Comparison of ENCODE assay signal across 27 cellular contexts in genomic region chr18:30121397-30121796, GRCh38.
"Had no signal": no experiment of that assay in that cellular context is flagged by ENCODE, and none has a peak within 500 bp of the region (broad histone marks: within the 10 kb centered on the region; RNA-seq: fewer than 3 reads in every experiment).

No MANE protein-coding gene starts in this region.

- ATAC-seq: natural killer cell; pancreas; psoas muscle; right cardiac atrium; right lobe of liver; stimulated activated effector memory CD8-positive, alpha-beta T cell treated with anti-CD3 and anti-CD28 coated beads, Interleukin-12 subunit alpha, Interleukin-12 subunit beta, amount 100 ng/mL, for 72 hours; stimulated activated naive B cell treated with anti-CD40 and anti-IgM and Interleukin-4, amounts not matched to agents 10 μg/mL and 1 μg/mL and 100 μg/mL, for 72 hours had no signal

- H3K36me3 Mint-ChIP-seq: natural killer cell; neural progenitor cell; stimulated activated effector memory CD8-positive, alpha-beta T cell treated with anti-CD3 and anti-CD28 coated beads, Interleukin-12 subunit alpha, Interleukin-12 subunit beta, amount 100 ng/mL, for 72 hours; stimulated activated naive B cell treated with anti-CD40 and anti-IgM and Interleukin-4, amounts not matched to agents 10 μg/mL and 1 μg/mL and 100 μg/mL, for 72 hours had no signal

- H3K27me3 Mint-ChIP-seq: progenitor cell of endocrine pancreas; stimulated activated naive B cell treated with anti-CD40 and anti-IgM and Interleukin-4, amounts not matched to agents 10 μg/mL and 1 μg/mL and 100 μg/mL, for 72 hours; stimulated activated naive CD8-positive, alpha-beta T cell treated with anti-CD3 and anti-CD28 coated beads, Interleukin-15, Interleukin-2, amounts not matched to agents 100 ng/mL and 50 ng/mL, for 24 hours had no signal

- H3K4me3 Mint-ChIP-seq: natural killer cell; nephron; neural progenitor cell; stimulated activated effector memory CD8-positive, alpha-beta T cell treated with anti-CD3 and anti-CD28 coated beads, Interleukin-12 subunit alpha, Interleukin-12 subunit beta, amount 100 ng/mL, for 72 hours; stimulated activated naive B cell treated with anti-CD40 and anti-IgM and Interleukin-4, amounts not matched to agents 10 μg/mL and 1 μg/mL and 100 μg/mL, for 72 hours; stimulated activated naive CD8-positive, alpha-beta T cell treated with anti-CD3 and anti-CD28 coated beads, Interleukin-15, Interleukin-2, amounts not matched to agents 100 ng/mL and 50 ng/mL, for 24 hours had no signal

- H3K27ac Mint-ChIP-seq: natural killer cell; nephron; neural progenitor cell; progenitor cell of endocrine pancreas; stimulated activated effector memory CD8-positive, alpha-beta T cell treated with anti-CD3 and anti-CD28 coated beads, Interleukin-12 subunit alpha, Interleukin-12 subunit beta, amount 100 ng/mL, for 72 hours; stimulated activated naive B cell treated with anti-CD40 and anti-IgM and Interleukin-4, amounts not matched to agents 10 μg/mL and 1 μg/mL and 100 μg/mL, for 72 hours; stimulated activated naive CD8-positive, alpha-beta T cell treated with anti-CD3 and anti-CD28 coated beads, Interleukin-15, Interleukin-2, amounts not matched to agents 100 ng/mL and 50 ng/mL, for 24 hours had no signal

- H3K4me2 ChIP-seq: neural progenitor cell had no signal

- H3K4me3 ChIP-seq: neural progenitor cell, pancreas, psoas muscle, right lobe of liver, sigmoid colon, stomach, thoracic aorta, thyroid gland, tibial nerve, upper lobe of left lung, vagina had no signal

- H3K9me3 ChIP-seq: right lobe of liver, sigmoid colon, thyroid gland, upper lobe of left lung, vagina had no signal

- DNase-seq: natural killer cell; occipital lobe; pancreas; psoas muscle; right cardiac atrium; right lobe of liver; sigmoid colon; small intestine; stimulated activated CD4-positive, alpha-beta T cell treated with anti-CD3 and anti-CD28 coated beads, Interleukin-15, amount 100 ng/mL, for 24 hours; stimulated activated CD4-positive, alpha-beta T cell treated with anti-CD3 and anti-CD28 coated beads, Interleukin-2, amount 100 ng/mL, for 24 hours; stimulated activated CD4-positive, alpha-beta T cell treated with anti-CD3 and anti-CD28 coated beads, Interleukin-2, amount 100 ng/mL, for 48 hours; stimulated activated CD4-positive, alpha-beta T cell treated with anti-CD3 and anti-CD28 coated beads, Interleukin-4, amount 100 ng/mL, for 24 hours; stimulated activated naive B cell treated with anti-CD40 and anti-IgM and Interleukin-4, amounts not matched to agents 10 μg/mL and 1 μg/mL and 100 μg/mL, for 72 hours; stimulated activated naive CD4-positive, alpha-beta T cell treated with Interleukin-2 at 50 U/mL for 16 hours; stomach; thyroid gland; trophoblast cell; upper lobe of left lung had no signal

- FAIRE-seq: pancreas, urothelium cell line had no signal

- H3K9ac ChIP-seq: neural progenitor cell had no signal

- H3K4me1 Mint-ChIP-seq: natural killer cell; nephron; neural progenitor cell; stimulated activated effector memory CD8-positive, alpha-beta T cell treated with anti-CD3 and anti-CD28 coated beads, Interleukin-12 subunit alpha, Interleukin-12 subunit beta, amount 100 ng/mL, for 72 hours; stimulated activated naive B cell treated with anti-CD40 and anti-IgM and Interleukin-4, amounts not matched to agents 10 μg/mL and 1 μg/mL and 100 μg/mL, for 72 hours had no signal

- H3K4me1 ChIP-seq: neural progenitor cell, pancreas, psoas muscle, right lobe of liver, sigmoid colon, stomach, thyroid gland, tibial nerve, upper lobe of left lung, vagina had no signal

- H2AFZ ChIP-seq: neural progenitor cell had no signal

- H3K27me3 ChIP-seq: neural progenitor cell, pancreas, right lobe of liver, sigmoid colon, stomach, thyroid gland, tibial nerve, upper lobe of left lung, vagina had no signal

- H3K27ac ChIP-seq: neural progenitor cell, pancreas, psoas muscle, right lobe of liver, sigmoid colon, stomach, thoracic aorta, thyroid gland, tibial nerve, upper lobe of left lung, vagina had no signal

- H3K36me3 ChIP-seq: neural progenitor cell, pancreas, right lobe of liver, sigmoid colon, stomach, thoracic aorta, thyroid gland, tibial nerve, upper lobe of left lung, vagina had no signal
